ENCODE assay signal across 10 cellular contexts in genomic region chr20:48828734-48829460, GRCh38. TPM values are rescaled to one million over a fixed set of nuclear protein-coding genes. Genes with fewer than 3 reads are reported as not detected.
DNase-seq lines count a peak whose midpoint lies in the region; ATAC-seq and TF ChIP-seq lines count a peak whose summit lies in the region.
"Had no signal": no experiment of that assay in that cellular context is flagged by ENCODE, and none has a peak within 500 bp of the region (broad histone marks: within the 10 kb centered on the region; RNA-seq: fewer than 3 reads in every experiment).

No MANE protein-coding gene starts in this region.

- DNase-seq in GM23338 (ENCODE audit: low spot score) (no peak), SK-N-MC (ENCODE audit: low read depth, low spot score) (no peak), foreskin fibroblast (no peak), gastrocnemius medialis (no peak), SKM-1 (lab: John Stamatoyannopoulos, UW; ENCODE audit: unreplicated experiment) (no peak), GM03348 (ENCODE audit: low spot score) (no peak), Kasumi-1 (lab: John Stamatoyannopoulos, UW) (no peak)
- DNase-seq: activated effector memory CD4-positive, alpha-beta T cell treated with anti-CD3 and anti-CD28 coated beads, Interleukin-2, amount 50 U/mL, for 16 hours; NCI-H2029 had no signal

- H3K4me2 ChIP-seq in GM23338 = peak overlapping the region; percentile 91

- intact Hi-C loops in gastrocnemius medialis (cut with DNase I; ENCODE audit: low total_unique reads) = loop anchor here (2.0 to 10.0 kb wide), 3 partner anchors 64 to 172 kb away; no protein-coding TSS in a partner anchor

- H3K4me1 Mint-ChIP-seq in GM23338 = peaks cover 19% of the 10 kb centered on the region

- H3K36me3 ChIP-seq in GM23338 (ENCODE audit: insufficient read depth) (no peaks in the 10 kb centered on the region), SK-N-MC (ENCODE audit: insufficient read depth, low read length) (peaks cover 11% of the 10 kb centered on the region), gastrocnemius medialis (no peaks in the 10 kb centered on the region)

- peak overlapping the region; percentile 89 for H3K4me3 Mint-ChIP-seq in GM23338

- peaks cover 8% of the 10 kb centered on the region for H3F3A ChIP-seq in GM23338 (replicated peaks; ENCODE audit: low read depth)

- H3K9me2 ChIP-seq in GM23338 (ENCODE audit: insufficient read depth) = no peaks in the 10 kb centered on the region

- H4K20me1 ChIP-seq in GM23338 (replicated peaks; ENCODE audit: insufficient read depth) = peaks cover 8% of the 10 kb centered on the region

- peaks cover 46% of the 10 kb centered on the region for H3K27me3 Mint-ChIP-seq in GM23338 (ENCODE audit: insufficient read depth, low read depth, poor library complexity)

- no peak for TF ChIP-seq POLR2A in gastrocnemius medialis (IDR thresholded peaks at IDR 0.05)

- H3K9ac ChIP-seq in SK-N-MC (ENCODE audit: insufficient read length) = peak overlapping the region; percentile 87

- H3K4me1 ChIP-seq in GM23338 (ENCODE audit: insufficient read depth) (peaks cover 24% of the 10 kb centered on the region), gastrocnemius medialis (peaks cover 9 to 30% of the 10 kb centered on the region in 2 donors)

- peaks cover 56% of the 10 kb centered on the region for H3K27me3 ChIP-seq in GM23338 (ENCODE audit: insufficient read depth)
- no peaks in the 10 kb centered on the region for H3K27me3 ChIP-seq in gastrocnemius medialis

- in situ Hi-C loops in gastrocnemius medialis (cut with MboI; ENCODE audit: low sequenced_read_pairs in 4 of 4) = no loop called here

- peak overlapping the region; percentile 97 for H2AFZ ChIP-seq in GM23338

- no peaks in the 10 kb centered on the region for H3K9me3 ChIP-seq in SK-N-MC (ENCODE audit: low read depth, low read length)
- no peaks in the 10 kb centered on the region for H3K9me3 ChIP-seq in gastrocnemius medialis

- H3K27ac ChIP-seq in GM23338 (ENCODE audit: low read depth) = no peak overlapping the region
- H3K27ac ChIP-seq in SK-N-MC = peak overlapping the region; percentile 80
- H3K27ac ChIP-seq in gastrocnemius medialis = peak overlapping the region; percentile 83 to 94 (median 88)

- H3K36me3 Mint-ChIP-seq in GM23338 (ENCODE audit: low read depth) = no peaks in the 10 kb centered on the region; the same call in 2 of the 3 replicates

- ATAC-seq in GM23338 (no peak), gastrocnemius medialis (no peak), GM19455 (IDR thresholded peaks at IDR 0.05; ENCODE audit: unreplicated experiment) (no peak)

- peak overlapping the region; percentile 74 for H3K4me3 ChIP-seq in GM23338
- peak overlapping the region; percentile 86 for H3K4me3 ChIP-seq in SK-N-MC
- peak overlapping the region; percentile 52 to 57 for H3K4me3 ChIP-seq in foreskin fibroblast (ENCODE audit: low read depth in 1 of 2, low read length in 2 of 2)
- peak overlapping the region; percentile 57 to 71 (median 62) for H3K4me3 ChIP-seq in gastrocnemius medialis

- TF ChIP-seq CTCF in GM23338 (conservative IDR thresholded peaks at IDR 0.05; ENCODE audit: low read depth in 2 of 2) (no peak), foreskin fibroblast (IDR thresholded peaks at IDR 0.05; ENCODE audit: low read depth, low read length) (no peak), gastrocnemius medialis (IDR thresholded peaks at IDR 0.05 in 4 of 5, conservative IDR thresholded peaks at IDR 0.05 in 1 of 5) (no peak)

- no peaks in the 10 kb centered on the region for H3K79me2 ChIP-seq in GM23338 (replicated peaks; ENCODE audit: insufficient read depth)

- no peak overlapping the region for H3K27ac Mint-ChIP-seq in GM23338

- H3K9me3 Mint-ChIP-seq in GM23338 = no peaks in the 10 kb centered on the region

TF ChIP-seq in GM23338, 12 proteins besides CTCF, POLR2A, EP300 and RAD21 (continues in another document):
- TF ChIP-seq ETS1 (IDR thresholded peaks at IDR 0.05) (no peak), EZH2 (IDR thresholded peaks at IDR 0.05; ENCODE audit: low read depth, unreplicated experiment) (no peak), EZH2phosphoT487 (IDR thresholded peaks at IDR 0.05; ENCODE audit: unreplicated experiment) (no peak), STAT1 (IDR thresholded peaks at IDR 0.05; ENCODE audit: unreplicated experiment) (no peak), ZNF114 (CRISPR knock-in tag; IDR thresholded peaks at IDR 0.05) (no peak), CREB1 (CRISPR knock-in tag; IDR thresholded peaks at IDR 0.05; ENCODE audit: low read depth) (no peak), NANOG (IDR thresholded peaks at IDR 0.05; ENCODE audit: borderline replicate concordance) (no peak), JUNB (IDR thresholded peaks at IDR 0.05; ENCODE audit: unreplicated experiment) (no peak), ZNF331 (CRISPR knock-in tag; IDR thresholded peaks at IDR 0.05; ENCODE audit: low read depth) (no peak), ZNF462 (CRISPR knock-in tag; IDR thresholded peaks at IDR 0.05) (no peak)

RNA-seq across cellular contexts. Expression of gene PREX1, which starts 1.1 kb away (rescaled TPM):
- 7.8 and 10.3 TPM in 2 replicates for total RNA-seq in GM23338 (2014; rRNA removed; shearing (Covaris generic))
- polyA plus RNA-seq in GM23338 (2016; fragmentation: Nextera tagmentation; extraction: Ambion mirVana) = 2.4 and 2.6 TPM in 2 replicates
- total RNA-seq in gastrocnemius medialis = 10 to 100 TPM in 1 of 4 donors, 1 to 10 TPM in 3; 7.5 to 10.9 (median 9.1) TPM
